8 cellular contexts compared by ENCODE assay signal in genomic region chr15:92821491-92822116, GRCh38.
DNase-seq lines count a peak whose midpoint lies in the region; ATAC-seq and TF ChIP-seq lines count a peak whose summit lies in the region.

No MANE protein-coding gene starts in this region.

- H3K4me1 ChIP-seq in RWPE2 (ENCODE audit: insufficient read depth, poor library complexity, severe bottlenecking) (peaks cover 42% of the 10 kb centered on the region), foreskin keratinocyte (peaks cover 38% of the 10 kb centered on the region)

- ATAC-seq in RWPE2 (ENCODE audit: low read depth) (peak; percentile 57), foreskin keratinocyte (peak; percentile 70), GM21723 (IDR thresholded peaks at IDR 0.05; ENCODE audit: unreplicated experiment) (no peak)

- H3K27me3 ChIP-seq in RWPE2 (ENCODE audit: insufficient read depth, poor library complexity, severe bottlenecking), result no peaks in the 10 kb centered on the region
- no peaks in the 10 kb centered on the region for H3K27me3 ChIP-seq in foreskin keratinocyte

- DNase-seq in activated CD4-positive, alpha-beta T cell treated with anti-CD3 and anti-CD28 coated beads, Interleukin-2, amount 10 ng/mL, durations not matched to agents 24 days and 14 days, result peak; percentile 72
- DNase-seq in activated CD4-positive, alpha-beta T cell treated with anti-CD3 and anti-CD28 coated beads for 48 hours, result no peak
- no peak for DNase-seq in RWPE2 (ENCODE audit: low spot score)
- DNase-seq in foreskin keratinocyte, result peak in 1 of 2 donors; percentile 79
- DNase-seq in effector CD4-positive, alpha-beta T cell, result no peak
- DNase-seq in stimulated activated CD8-positive, alpha-beta memory T cell treated with anti-CD3 and anti-CD28 coated beads, Interleukin-4, amount 100 ng/mL, for 48 hours, result no peak

- peak overlapping the region; percentile 87 for H3K27ac Mint-ChIP-seq in activated CD4-positive, alpha-beta T cell treated with anti-CD3 and anti-CD28 coated beads, Interleukin-2, amount 10 ng/mL, durations not matched to agents 24 days and 14 days

- no peaks in the 10 kb centered on the region for H3K9me3 Mint-ChIP-seq in activated CD4-positive, alpha-beta T cell treated with anti-CD3 and anti-CD28 coated beads, Interleukin-2, amount 10 ng/mL, durations not matched to agents 24 days and 14 days

- peak overlapping the region; percentile 71 for H3K4me3 Mint-ChIP-seq in activated CD4-positive, alpha-beta T cell treated with anti-CD3 and anti-CD28 coated beads, Interleukin-2, amount 10 ng/mL, durations not matched to agents 24 days and 14 days

- TF ChIP-seq CTCF in RWPE2 (IDR thresholded peaks at IDR 0.05; ENCODE audit: poor library complexity, severe bottlenecking) (no peak), foreskin keratinocyte (conservative IDR thresholded peaks at IDR 0.05) (no peak)

- H3K4me3 ChIP-seq in RWPE2 (ENCODE audit: severe bottlenecking), result no peak overlapping the region

- intact Hi-C loops in activated CD4-positive, alpha-beta T cell treated with anti-CD3 and anti-CD28 coated beads, Interleukin-2, amount 10 ng/mL, durations not matched to agents 24 days and 14 days (cut with micrococcal nuclease), result no loop called here

- no peaks in the 10 kb centered on the region for H3K36me3 ChIP-seq in RWPE2 (ENCODE audit: low read depth)

- no peaks in the 10 kb centered on the region for H3K27me3 Mint-ChIP-seq in activated CD4-positive, alpha-beta T cell treated with anti-CD3 and anti-CD28 coated beads, Interleukin-2, amount 10 ng/mL, durations not matched to agents 24 days and 14 days

- peak overlapping the region; percentile 89 for H3K27ac ChIP-seq in RWPE2 (ENCODE audit: poor library complexity, severe bottlenecking)
- peak overlapping the region; percentile 52 for H3K27ac ChIP-seq in foreskin keratinocyte
- H3K27ac ChIP-seq in temporal lobe (ENCODE audit: low read depth, low read length), result peak overlapping the region; percentile 38

- no peaks in the 10 kb centered on the region for H3K9me3 ChIP-seq in RWPE2 (ENCODE audit: severe bottlenecking)

- H3K36me3 Mint-ChIP-seq in activated CD4-positive, alpha-beta T cell treated with anti-CD3 and anti-CD28 coated beads, Interleukin-2, amount 10 ng/mL, durations not matched to agents 24 days and 14 days (ENCODE audit: low read depth), result no peaks in the 10 kb centered on the region

- peaks cover 53% of the 10 kb centered on the region for H3K4me1 Mint-ChIP-seq in activated CD4-positive, alpha-beta T cell treated with anti-CD3 and anti-CD28 coated beads, Interleukin-2, amount 10 ng/mL, durations not matched to agents 24 days and 14 days

Comparison
In these comparisons a context has a peak if more than half of its experiments do, and no peak if none do; other contexts are left out.
1. H3K27ac ChIP-seq: peak in every context shown above with its lines; median percentile 89 in RWPE2; 52 in foreskin keratinocyte; 38 in temporal lobe.